22 cellular contexts compared by ENCODE assay signal in genomic region chr1:78250201-78250600, GRCh38.
"Had no signal": no experiment of that assay in that cellular context is flagged by ENCODE, and none has a peak within 500 bp of the region (broad histone marks: within the 10 kb centered on the region; RNA-seq: fewer than 3 reads in every experiment).

No MANE protein-coding gene starts in this region.

- H3K36me3 ChIP-seq: neutrophil, tibial artery, vagina had no signal

- H3K4me3 Mint-ChIP-seq: activated naive CD8-positive, alpha-beta T cell treated with anti-CD3 and anti-CD28 coated beads, Interleukin-2, amount 10 ng/mL, durations not matched to agents 7 days and 5 days; activated T-helper 1 cell treated with anti-CD3 and anti-CD28 coated beads, Interleukin-12 subunit alpha, Interleukin-12 subunit beta, Interleukin-2, Interleukin-4 antibody, amounts not matched to agents 30 ng/mL and 10 ng/mL and 1 ng/mL, durations not matched to agents 14 hours and 24 hours and 36 hours; brain; dendritic cell treated with granulocyte-macrophage colony-stimulating factor and Interleukin-4, amounts not matched to agents 40 ng/mL and 50 ng/mL, for 4 days; effector memory CD8-positive, alpha-beta T cell; naive thymus-derived CD4-positive, alpha-beta T cell; stimulated activated naive B cell treated with anti-CD40 and anti-IgM and Interleukin-4, amounts not matched to agents 10 μg/mL and 1 μg/mL and 100 μg/mL, for 72 hours had no signal

- H3K27me3 ChIP-seq: neutrophil, tibial artery, vagina had no signal

- H3K9me3 Mint-ChIP-seq: activated naive CD8-positive, alpha-beta T cell treated with anti-CD3 and anti-CD28 coated beads, Interleukin-2, amount 10 ng/mL, durations not matched to agents 7 days and 5 days; activated T-helper 1 cell treated with anti-CD3 and anti-CD28 coated beads, Interleukin-12 subunit alpha, Interleukin-12 subunit beta, Interleukin-2, Interleukin-4 antibody, amounts not matched to agents 30 ng/mL and 10 ng/mL and 1 ng/mL, durations not matched to agents 14 hours and 24 hours and 36 hours had no signal

- H3K9me3 ChIP-seq: neutrophil, tibial artery, vagina had no signal

- H3K4me3 ChIP-seq: skin epidermis, tibial artery, vagina had no signal

- H3K4me1 ChIP-seq: tibial artery, vagina had no signal

- H3K27ac ChIP-seq: neutrophil, tibial artery, vagina had no signal

- H3K27ac Mint-ChIP-seq: activated naive CD8-positive, alpha-beta T cell treated with anti-CD3 and anti-CD28 coated beads, Interleukin-2, amount 10 ng/mL, durations not matched to agents 7 days and 5 days; activated T-helper 1 cell treated with anti-CD3 and anti-CD28 coated beads, Interleukin-12 subunit alpha, Interleukin-12 subunit beta, Interleukin-2, Interleukin-4 antibody, amounts not matched to agents 30 ng/mL and 10 ng/mL and 1 ng/mL, durations not matched to agents 14 hours and 24 hours and 36 hours; dendritic cell treated with granulocyte-macrophage colony-stimulating factor and Interleukin-4, amounts not matched to agents 40 ng/mL and 50 ng/mL, for 4 days; effector memory CD8-positive, alpha-beta T cell; naive thymus-derived CD4-positive, alpha-beta T cell; stimulated activated naive B cell treated with anti-CD40 and anti-IgM and Interleukin-4, amounts not matched to agents 10 μg/mL and 1 μg/mL and 100 μg/mL, for 72 hours had no signal

- H3K4me1 Mint-ChIP-seq: activated naive CD8-positive, alpha-beta T cell treated with anti-CD3 and anti-CD28 coated beads, Interleukin-2, amount 10 ng/mL, durations not matched to agents 7 days and 5 days; naive thymus-derived CD4-positive, alpha-beta T cell; stimulated activated naive B cell treated with anti-CD40 and anti-IgM and Interleukin-4, amounts not matched to agents 10 μg/mL and 1 μg/mL and 100 μg/mL, for 72 hours had no signal

- DNase-seq: activated CD4-positive, alpha-beta T cell treated with anti-CD3 and anti-CD28 coated beads, Interleukin-2, amount 50 U/mL, for 1 hour; activated CD8-positive, alpha-beta memory T cell treated with anti-CD3 and anti-CD28 coated beads for 24 hours; activated naive CD8-positive, alpha-beta T cell treated with anti-CD3 and anti-CD28 coated beads, Interleukin-2, amount 10 ng/mL, durations not matched to agents 7 days and 5 days; cerebellar nuclear complex; effector memory CD8-positive, alpha-beta T cell; islet precursor cell; mammary epithelial cell; naive thymus-derived CD4-positive, alpha-beta T cell; posterior cingulate gyrus; retina; stimulated activated CD4-positive, alpha-beta T cell treated with anti-CD3 and anti-CD28 coated beads, Interleukin-15, amount 100 ng/mL, for 24 hours; stimulated activated CD4-positive, alpha-beta T cell treated with anti-CD3 and anti-CD28 coated beads, Interleukin-4, amount 100 ng/mL, for 1 hour; stimulated activated naive B cell treated with anti-CD40 and anti-IgM and Interleukin-4, amounts not matched to agents 10 μg/mL and 1 μg/mL and 100 μg/mL, for 72 hours; tibial artery had no signal

- H3K36me3 Mint-ChIP-seq: activated naive CD8-positive, alpha-beta T cell treated with anti-CD3 and anti-CD28 coated beads, Interleukin-2, amount 10 ng/mL, durations not matched to agents 7 days and 5 days; brain; naive thymus-derived CD4-positive, alpha-beta T cell; stimulated activated naive B cell treated with anti-CD40 and anti-IgM and Interleukin-4, amounts not matched to agents 10 μg/mL and 1 μg/mL and 100 μg/mL, for 72 hours had no signal

- ATAC-seq: activated CD4-positive, CD25-positive, alpha-beta regulatory T cell treated with anti-CD3 and anti-CD28 coated beads, Interleukin-2, amount 50 U/mL, for 24 hours; effector memory CD8-positive, alpha-beta T cell; left lobe of liver; naive thymus-derived CD4-positive, alpha-beta T cell; stimulated activated naive B cell treated with anti-CD40 and anti-IgM and Interleukin-4, amounts not matched to agents 10 μg/mL and 1 μg/mL and 100 μg/mL, for 72 hours had no signal

- H3K27me3 Mint-ChIP-seq: dendritic cell treated with granulocyte-macrophage colony-stimulating factor and Interleukin-4, amounts not matched to agents 40 ng/mL and 50 ng/mL, for 4 days had no signal
